In the genomic region with DNA sequence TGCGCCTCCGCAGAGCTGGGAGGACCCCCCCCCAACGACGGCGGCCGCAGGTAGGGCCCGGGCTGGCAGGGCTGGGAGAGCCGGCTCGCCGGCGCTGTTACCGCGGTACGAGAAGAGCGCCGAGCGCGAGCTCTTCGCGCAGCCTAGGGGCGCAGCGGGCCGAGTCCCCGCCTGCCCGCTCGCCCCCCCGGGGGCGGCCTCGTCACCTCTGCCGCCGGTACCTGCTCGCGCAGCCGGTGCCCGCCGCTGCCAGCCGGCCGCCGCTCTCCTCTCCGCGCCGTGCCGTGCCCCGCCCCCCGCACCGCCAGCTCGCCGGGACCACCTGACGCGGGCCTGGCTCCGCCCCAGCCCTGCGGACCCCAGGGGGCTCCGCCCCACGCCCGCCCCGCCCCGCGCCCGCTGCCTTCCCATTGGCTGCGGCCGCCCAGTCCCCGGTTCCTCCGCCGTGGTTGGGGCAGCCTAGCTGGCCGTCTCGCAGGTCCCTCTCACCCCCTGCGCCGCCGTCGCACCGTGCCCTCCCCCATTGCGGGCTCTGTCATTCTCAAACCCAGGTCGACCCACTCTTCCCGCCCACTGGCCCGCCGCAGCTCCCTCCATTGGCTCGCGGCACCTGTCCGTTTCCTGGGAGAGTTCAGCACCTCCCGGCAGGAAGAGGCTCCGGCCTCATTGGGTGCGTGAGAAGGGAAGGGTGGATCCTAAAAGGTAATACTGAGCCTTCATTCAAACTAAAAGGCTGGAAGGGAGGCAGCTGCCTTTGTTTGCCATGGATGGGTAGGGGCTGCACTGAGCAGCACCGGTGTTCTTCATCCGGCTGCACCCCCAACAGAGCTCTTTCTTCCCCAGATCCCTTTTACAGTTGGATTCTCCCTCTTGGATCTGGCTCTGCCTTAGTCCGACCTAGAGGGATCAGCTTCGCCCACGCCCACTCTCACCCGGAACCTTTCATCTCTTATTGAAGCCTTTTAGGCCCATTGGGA, we compare ENCODE assay signal across 1 cellular context.
TF ChIP-seq lines count a peak whose summit lies in the region.

Gene MAP3K9 (minus strand): TSS at position 276 of the 977 bp plus-strand sequence. CDS start 342 bp downstream, outside the sequence.

TF ChIP-seq in GM12878, 131 proteins besides CTCF, POLR2A, EP300 and RAD21 (continued from another document):
- TF ChIP-seq HDGF (IDR thresholded peaks at IDR 0.05), result peak; percentile 88
- TF ChIP-seq, protein P1, sequence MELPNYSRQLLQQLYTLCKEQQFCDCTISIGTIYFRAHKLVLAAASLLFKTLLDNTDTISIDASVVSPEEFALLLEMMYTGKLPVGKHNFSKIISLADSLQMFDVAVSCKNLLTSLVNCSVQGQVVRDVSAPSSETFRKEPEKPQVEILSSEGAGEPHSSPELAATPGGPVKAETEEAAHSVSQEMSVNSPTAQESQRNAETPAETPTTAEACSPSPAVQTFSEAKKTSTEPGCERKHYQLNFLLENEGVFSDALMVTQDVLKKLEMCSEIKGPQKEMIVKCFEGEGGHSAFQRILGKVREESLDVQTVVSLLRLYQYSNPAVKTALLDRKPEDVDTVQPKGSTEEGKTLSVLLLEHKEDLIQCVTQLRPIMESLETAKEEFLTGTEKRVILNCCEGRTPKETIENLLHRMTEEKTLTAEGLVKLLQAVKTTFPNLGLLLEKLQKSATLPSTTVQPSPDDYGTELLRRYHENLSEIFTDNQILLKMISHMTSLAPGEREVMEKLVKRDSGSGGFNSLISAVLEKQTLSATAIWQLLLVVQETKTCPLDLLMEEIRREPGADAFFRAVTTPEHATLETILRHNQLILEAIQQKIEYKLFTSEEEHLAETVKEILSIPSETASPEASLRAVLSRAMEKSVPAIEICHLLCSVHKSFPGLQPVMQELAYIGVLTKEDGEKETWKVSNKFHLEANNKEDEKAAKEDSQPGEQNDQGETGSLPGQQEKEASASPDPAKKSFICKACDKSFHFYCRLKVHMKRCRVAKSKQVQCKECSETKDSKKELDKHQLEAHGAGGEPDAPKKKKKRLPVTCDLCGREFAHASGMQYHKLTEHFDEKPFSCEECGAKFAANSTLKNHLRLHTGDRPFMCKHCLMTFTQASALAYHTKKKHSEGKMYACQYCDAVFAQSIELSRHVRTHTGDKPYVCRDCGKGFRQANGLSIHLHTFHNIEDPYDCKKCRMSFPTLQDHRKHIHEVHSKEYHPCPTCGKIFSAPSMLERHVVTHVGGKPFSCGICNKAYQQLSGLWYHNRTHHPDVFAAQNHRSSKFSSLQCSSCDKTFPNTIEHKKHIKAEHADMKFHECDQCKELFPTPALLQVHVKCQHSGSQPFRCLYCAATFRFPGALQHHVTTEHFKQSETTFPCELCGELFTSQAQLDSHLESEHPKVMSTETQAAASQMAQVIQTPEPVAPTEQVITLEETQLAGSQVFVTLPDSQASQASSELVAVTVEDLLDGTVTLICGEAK (IDR thresholded peaks at IDR 0.05; ENCODE audit: borderline replicate concordance), result no peak
